9 cellular contexts compared by ENCODE assay signal in genomic region chr19:8017808-8018207, GRCh38. TPM values are rescaled to one million over a fixed set of nuclear protein-coding genes. Genes with fewer than 3 reads are reported as not detected.
A peak's percentile ranks its signal among the peaks of the same experiment; 100 is the strongest.
DNase-seq lines count a peak whose midpoint lies in the region; ATAC-seq, FAIRE-seq and TF ChIP-seq lines count a peak whose summit lies in the region.
"Had no signal": no experiment of that assay in that cellular context is flagged by ENCODE, and none has a peak within 500 bp of the region (broad histone marks: within the 10 kb centered on the region; RNA-seq: fewer than 3 reads in every experiment).

No MANE protein-coding gene starts in this region.

- ATAC-seq in HepG2 (peak; percentile 89), right lobe of liver (no peak), HG03196 (IDR thresholded peaks at IDR 0.05; ENCODE audit: unreplicated experiment) (no peak), GM21737 (IDR thresholded peaks at IDR 0.05; ENCODE audit: unreplicated experiment) (no peak)

- no peak overlapping the region for H3K4me2 ChIP-seq in HepG2 (ENCODE audit: low read depth, low read length)
- H3K4me2 ChIP-seq in OCI-LY7 (ENCODE audit: low read length), result peak overlapping the region; percentile 26; the same call in 1 of the 2 replicates

- no peaks in the 10 kb centered on the region for H3K79me2 ChIP-seq in HepG2 (ENCODE audit: insufficient read depth, low read length)
- H3K79me2 ChIP-seq in OCI-LY7 (ENCODE audit: insufficient read depth, low read depth, low read length), result no peaks in the 10 kb centered on the region

- peak; percentile 45 for DNase-seq in HepG2 (ENCODE audit: low spot score)
- no peak for DNase-seq in right lobe of liver
- peak; percentile 76 for DNase-seq in OCI-LY7 (ENCODE audit: low spot score)
- peak; percentile 38 for DNase-seq in cerebellar cortex (ENCODE audit: low spot score)
- DNase-seq in transverse colon, result peak; percentile 51
- DNase-seq in NCI-H524 treated with DMSO at 0.1 percent for 48 hours (lab: John Stamatoyannopoulos, UW), result no peak

- peaks cover 0 to 3% of the 10 kb centered on the region in 2 experiments; a peak in 1 of 5 replicates for H3K27me3 ChIP-seq in HepG2 (ENCODE audit: control insufficient read depth in 1 of 2, insufficient read depth in 2 of 2, low read length in 2 of 2)
- no peaks in the 10 kb centered on the region for H3K27me3 ChIP-seq in right lobe of liver
- H3K27me3 ChIP-seq in transverse colon, result no peaks in the 10 kb centered on the region

- TF ChIP-seq POLR2A in HepG2 (IDR thresholded peaks at IDR 0.05; ENCODE audit: insufficient read depth in 1 of 2, low read depth in 2 of 2, low read length in 2 of 2) (no peak), right lobe of liver (IDR thresholded peaks at IDR 0.05) (no peak), transverse colon (IDR thresholded peaks at IDR 0.05) (no peak)

- H2AFZ ChIP-seq in HepG2 (ENCODE audit: low read length) (no peak overlapping the region), OCI-LY7 (ENCODE audit: low read length) (peak overlapping the region; percentile 76; the same call in 1 of the 2 replicates)

- H3K9me3 ChIP-seq in HepG2 (ENCODE audit: low read length) (no peaks in the 10 kb centered on the region), right lobe of liver (no peaks in the 10 kb centered on the region), OCI-LY7 (ENCODE audit: low read length) (no peaks in the 10 kb centered on the region), transverse colon (no peaks in the 10 kb centered on the region)

- H3K36me3 ChIP-seq in HepG2 (replicated peaks in 1 of 2; ENCODE audit: control insufficient read depth in 1 of 2, insufficient read depth in 2 of 2, low read length in 2 of 2) (no peaks in the 10 kb centered on the region), right lobe of liver (no peaks in the 10 kb centered on the region), OCI-LY7 (ENCODE audit: insufficient read depth, low read length) (no peaks in the 10 kb centered on the region), transverse colon (no peaks in the 10 kb centered on the region)

- H3K4me3 ChIP-seq in HepG2 (replicated peaks in 1 of 3; ENCODE audit: insufficient read depth in 1 of 3, low read depth in 2 of 3, low read length in 3 of 3), result no peak overlapping the region
- no peak overlapping the region for H3K4me3 ChIP-seq in right lobe of liver
- H3K4me3 ChIP-seq in OCI-LY7 (ENCODE audit: low read depth, low read length, poor library complexity, severe bottlenecking), result no peak overlapping the region
- H3K4me3 ChIP-seq in transverse colon, result no peak overlapping the region

- in situ Hi-C loops in HepG2 (cut with HindIII; ENCODE audit: extremely low pct_ligation_motif_present, low pct_unique_long_range_greater_than_20kb), result loop anchor here (25.0 kb wide), 1 partner anchor 244 kb away; no protein-coding TSS in a partner anchor
- in situ Hi-C loops in transverse colon (cut with MboI; ENCODE audit: low pct_ligation_motif_present in 1 of 4, low pct_unique_long_range_greater_than_20kb in 1 of 4, low sequenced_read_pairs in 3 of 4), result no loop called here

- no peaks in the 10 kb centered on the region for H3K9me2 ChIP-seq in OCI-LY7 (ENCODE audit: insufficient read depth, low read length)

- POLR2A ChIA-PET in HepG2 (lab: Yijun Ruan, JAX), result no interaction called here
- POLR2A ChIA-PET in OCI-LY7 (lab: Charles Lee), result interaction anchor here (0.6 kb wide), 1 partner anchor 12 kb away, joined by 4 read pairs; no protein-coding TSS in a partner anchor

- TF ChIP-seq CTCF in HepG2 (CRISPR knock-in tag; IDR thresholded peaks at IDR 0.05), result peak; percentile 87
- TF ChIP-seq CTCF in right lobe of liver (IDR thresholded peaks at IDR 0.05), result peak in 1 of 4 donors; percentile 14
- TF ChIP-seq CTCF in OCI-LY7 (conservative IDR thresholded peaks at IDR 0.05; ENCODE audit: low read length), result peak; percentile 84
- peak in 4 of 5 experiments; percentile 20 to 33 (median 28) for TF ChIP-seq CTCF in transverse colon (IDR thresholded peaks at IDR 0.05)

- TF ChIP-seq EP300 in HepG2 (IDR thresholded peaks at IDR 0.05; ENCODE audit: low read depth in 2 of 2, low read length in 2 of 2) (no peak), HepG2 (CRISPR knock-in tag; IDR thresholded peaks at IDR 0.05; ENCODE audit: borderline replicate concordance) (no peak), transverse colon (IDR thresholded peaks at IDR 0.05; ENCODE audit: low read depth) (no peak)

- intact Hi-C loops in HepG2 (cut with micrococcal nuclease; ENCODE audit: unreplicated experiment) (loop anchor here (5.0 kb wide), 1 partner anchor 139 kb away; no protein-coding TSS in a partner anchor), right lobe of liver (cut with DNase I) (no loop called here), OCI-LY7 (cut with micrococcal nuclease; ENCODE audit: unreplicated experiment) (loop anchor here (10.0 kb wide), 2 partner anchors 77 to 137 kb away; no protein-coding TSS in a partner anchor), transverse colon (cut with DNase I; ENCODE audit: low total_unique reads) (no loop called here)

- BruUV-seq in HepG2 (replicated peaks; lab: Mats Ljungman, UMichigan) (no TSS peak), OCI-LY7 (replicated peaks; lab: Mats Ljungman, UMichigan) (no TSS peak)

- TF ChIP-seq RAD21 in HepG2 (CRISPR knock-in tag; IDR thresholded peaks at IDR 0.05), result peak; percentile 62; the same call in 1 of the 2 replicates

- peak; percentile 21 for FAIRE-seq in HepG2 (lab: Jason Lieb, UNC)

- 66% methylated on average over 14 of the region's 14 CpGs for WGBS in HepG2 (ENCODE audit: low lambda C conversion rate)
- WGBS in right lobe of liver (ENCODE audit: insufficient coverage, low coverage, low lambda C conversion rate, missing lambda C conversion rate), result 73% methylated on average over 6 of the region's 14 CpGs
- WGBS in transverse colon (ENCODE audit: low coverage in 1 of 2), 2 donors, result 43 to 70% methylated on average over 7 to 14 of the region's 14 CpGs

- no peaks in the 10 kb centered on the region for H4K20me1 ChIP-seq in HepG2 (ENCODE audit: insufficient read depth, low read length)
- H4K20me1 ChIP-seq in OCI-LY7 (ENCODE audit: insufficient read depth, low read length), result no peaks in the 10 kb centered on the region

- no peak overlapping the region for H3K9ac ChIP-seq in HepG2 (ENCODE audit: insufficient read depth, low read depth, low read length)

- H3K4me1 ChIP-seq in HepG2 (ENCODE audit: insufficient read depth, low read length) (peaks cover 36% of the 10 kb centered on the region), right lobe of liver (peaks cover 0 to 10% (median 4%) of the 10 kb centered on the region in 4 donors), OCI-LY7 (ENCODE audit: insufficient read depth, low read length, poor library complexity, severe bottlenecking) (peaks cover 4% of the 10 kb centered on the region), transverse colon (no peaks in the 10 kb centered on the region)

- H3K27ac ChIP-seq in HepG2 (ENCODE audit: extremely low read length, insufficient read depth, low read length) (no peak overlapping the region), right lobe of liver (no peak overlapping the region), OCI-LY7 (ENCODE audit: low read depth, low read length, poor library complexity, severe bottlenecking) (no peak overlapping the region), transverse colon (no peak overlapping the region)

- CTCF ChIA-PET in HepG2 (lab: Yijun Ruan, JAX; ENCODE audit: low intra/inter-chr PET ratio, low total read pairs), result interaction anchor here (1.0 to 1.8 kb wide), 2 partner anchors 52 to 236 kb away, joined by 3 to 4 read pairs; no protein-coding TSS in a partner anchor
- CTCF ChIA-PET in OCI-LY7 (lab: Charles Lee; ENCODE audit: unreplicated experiment), result no interaction called here

RNA-seq across cellular contexts. Expression of gene ELAVL1, which starts 12.4 kb away (rescaled TPM):
- total RNA-seq in HepG2 (2016; rRNA removed; fragmentation: Illumina TruSeq; extraction: Trizol) (38.4 and 58.2 TPM in 2 replicates), right lobe of liver (10 to 100 TPM; 25.3 to 33.6 (median 30.3) TPM), OCI-LY7 (2022) (162 and 168 TPM in 2 replicates), transverse colon (100 to 1,000 TPM in 1 of 4 donors, 10 to 100 TPM in 3; 11.9 to 101 (median 22.4) TPM)
- 8.6 and 10.0 TPM in 2 replicates for total RNA-seq in HepG2 (2016; cell fraction: cytosol; rRNA removed; fragmentation: Illumina TruSeq; extraction: Trizol; ENCODE audit: low read depth)
- total RNA-seq in HepG2 (2016; cell fraction: insoluble cytoplasmic fraction; rRNA removed; fragmentation: Illumina TruSeq; extraction: Trizol), result 41.2 and 51.9 TPM in 2 replicates
- total RNA-seq in HepG2 (2016; cell fraction: membrane; rRNA removed; fragmentation: Illumina TruSeq; extraction: Trizol), result 24.1 and 24.3 TPM in 2 replicates
- 22.6 and 27.5 TPM in 2 replicates for total RNA-seq in HepG2 (2016; cell fraction: nucleus; rRNA removed; fragmentation: Illumina TruSeq; extraction: Trizol)
- 25.6 and 27.9 TPM in 2 replicates for polyA plus RNA-seq in HepG2 (2011; rRNA removed)
- 35.9 and 37.1 TPM in 2 replicates for polyA plus RNA-seq in HepG2 (2011; cell fraction: cytosol; rRNA removed)
- 16.7 and 17.2 TPM in 2 replicates for polyA plus RNA-seq in HepG2 (2011; cell fraction: nucleus; rRNA removed)
- 37.6 and 45.7 TPM in 2 replicates for polyA plus RNA-seq in HepG2 (2012)
- 16.8 and 20.9 TPM in 2 replicates for polyA plus RNA-seq in HepG2 (2016; cell fraction: cytosol; fragmentation: Illumina TruSeq; extraction: Trizol; ENCODE audit: low read depth)
- polyA plus RNA-seq in HepG2 (2016; cell fraction: insoluble cytoplasmic fraction; fragmentation: Illumina TruSeq; extraction: Trizol; ENCODE audit: low read depth), result 86.4 and 99.7 TPM in 2 replicates
- polyA plus RNA-seq in HepG2 (2016; cell fraction: membrane; fragmentation: Illumina TruSeq; extraction: Trizol; ENCODE audit: low read depth), result 22.9 and 27.5 TPM in 2 replicates
- 51.0 and 52.2 TPM in 2 replicates for polyA plus RNA-seq in HepG2 (2016; cell fraction: nucleus; fragmentation: Illumina TruSeq; extraction: Trizol; ENCODE audit: insufficient read depth, low read depth)
- polyA minus RNA-seq in HepG2 (2011; rRNA and poly(A)+ RNA removed; ENCODE audit: low replicate concordance), result 35.9 and 54.6 TPM in 2 replicates
- 26.8 and 28.9 TPM in 2 replicates for polyA minus RNA-seq in HepG2 (2011; cell fraction: cytosol; rRNA and poly(A)+ RNA removed)
- polyA minus RNA-seq in HepG2 (2011; cell fraction: nucleus; rRNA and poly(A)+ RNA removed), result 7.3 and 10.2 TPM in 2 replicates
- total RNA-seq in OCI-LY7 (2014; rRNA removed; shearing (Covaris generic)), result 43.5 and 65.4 TPM in 2 replicates

RNA-seq across cellular contexts. Expression of gene CCL25, which starts 34.8 kb away (rescaled TPM):
- total RNA-seq in HepG2 (2016; rRNA removed; fragmentation: Illumina TruSeq; extraction: Trizol) (not detected in 2 replicates), right lobe of liver (under 1 TPM in 1 of 6 experiments, not detected in 5; 0.51 TPM), OCI-LY7 (2022) (0.57 and 0.70 TPM in 2 replicates), transverse colon (not detected)
- not detected in 2 replicates for total RNA-seq in HepG2 (2016; cell fraction: cytosol; rRNA removed; fragmentation: Illumina TruSeq; extraction: Trizol; ENCODE audit: low read depth)
- total RNA-seq in HepG2 (2016; cell fraction: insoluble cytoplasmic fraction; rRNA removed; fragmentation: Illumina TruSeq; extraction: Trizol), result not detected in 2 replicates
- total RNA-seq in HepG2 (2016; cell fraction: membrane; rRNA removed; fragmentation: Illumina TruSeq; extraction: Trizol), result not detected in 2 replicates
- not detected in 2 replicates for total RNA-seq in HepG2 (2016; cell fraction: nucleus; rRNA removed; fragmentation: Illumina TruSeq; extraction: Trizol)
- not detected in 2 replicates for polyA plus RNA-seq in HepG2 (2011; rRNA removed)
- polyA plus RNA-seq in HepG2 (2011; cell fraction: cytosol; rRNA removed), result not detected in 2 replicates
- not detected in 2 replicates for polyA plus RNA-seq in HepG2 (2011; cell fraction: nucleus; rRNA removed)
- not detected in 2 replicates for polyA plus RNA-seq in HepG2 (2012)
- polyA plus RNA-seq in HepG2 (2016; cell fraction: cytosol; fragmentation: Illumina TruSeq; extraction: Trizol; ENCODE audit: low read depth), result not detected in 2 replicates
- polyA plus RNA-seq in HepG2 (2016; cell fraction: insoluble cytoplasmic fraction; fragmentation: Illumina TruSeq; extraction: Trizol; ENCODE audit: low read depth), result not detected in 2 replicates
- polyA plus RNA-seq in HepG2 (2016; cell fraction: membrane; fragmentation: Illumina TruSeq; extraction: Trizol; ENCODE audit: low read depth), result not detected in 2 replicates
- polyA plus RNA-seq in HepG2 (2016; cell fraction: nucleus; fragmentation: Illumina TruSeq; extraction: Trizol; ENCODE audit: insufficient read depth, low read depth), result not detected in 2 replicates
- polyA minus RNA-seq in HepG2 (2011; rRNA and poly(A)+ RNA removed; ENCODE audit: low replicate concordance), result not detected in 2 replicates
- polyA minus RNA-seq in HepG2 (2011; cell fraction: cytosol; rRNA and poly(A)+ RNA removed), result not detected in 2 replicates
- polyA minus RNA-seq in HepG2 (2011; cell fraction: nucleus; rRNA and poly(A)+ RNA removed), result not detected in 2 replicates
- 0.88 TPM in 1 of 2 replicates, not detected in the other for total RNA-seq in OCI-LY7 (2014; rRNA removed; shearing (Covaris generic))
- total RNA-seq: SK-MEL-5 had no signal

Comparison
In these comparisons a context has a peak if more than half of its experiments do, and no peak if none do; other contexts are left out.
1. DNase-seq: peak in HepG2 (single experiment), OCI-LY7 (single experiment), cerebellar cortex (single experiment) and transverse colon (single experiment); none in right lobe of liver (0 of 3) and NCI-H524 treated with DMSO at 0.1 percent for 48 hours (single experiment).
2. intact Hi-C loops: an anchor here in HepG2 (5.0 kb wide) and OCI-LY7 (10.0 kb wide); none called in right lobe of liver and transverse colon.